ENCODE assay signal across 15 cellular contexts in the genomic region with DNA sequence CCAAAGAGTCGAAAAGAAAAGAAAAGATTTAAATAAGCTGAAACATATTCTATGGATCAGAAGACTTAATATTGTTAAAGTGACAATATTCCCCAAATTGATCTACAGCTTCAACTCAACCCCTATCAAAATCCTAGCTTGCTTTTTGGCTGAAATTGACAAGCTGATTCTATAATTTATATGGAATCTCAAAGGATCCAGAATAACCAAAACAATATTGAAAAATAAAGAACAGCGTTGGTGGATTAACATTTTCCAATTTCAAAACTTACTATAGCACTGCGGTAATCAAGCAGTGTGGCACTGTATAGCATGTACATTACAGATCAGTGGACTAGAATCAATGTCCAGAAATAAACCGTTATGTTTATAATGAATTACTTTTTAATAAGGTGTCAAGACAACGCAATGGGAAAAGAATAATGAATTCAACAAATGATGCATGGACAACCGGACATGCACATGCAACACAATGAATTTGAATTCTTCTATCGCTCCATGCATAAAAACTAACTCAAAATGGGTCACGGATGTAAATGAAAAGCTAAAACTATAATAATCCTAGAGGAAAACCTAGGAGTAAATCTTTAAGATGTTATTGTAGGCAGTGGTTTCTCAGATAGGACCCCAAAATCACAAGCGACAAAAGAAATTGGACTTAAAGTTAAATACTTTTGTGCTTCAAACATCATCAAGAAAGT. TPM values are rescaled to one million over a fixed set of nuclear protein-coding genes. Genes with fewer than 3 reads are reported as not detected.
DNase-seq lines count a peak whose midpoint lies in the region; ATAC-seq, FAIRE-seq and TF ChIP-seq lines count a peak whose summit lies in the region.
"Had no signal": no experiment of that assay in that cellular context is flagged by ENCODE, and none has a peak within 500 bp of the region (broad histone marks: within the 10 kb centered on the region; RNA-seq: fewer than 3 reads in every experiment).

No MANE protein-coding gene starts in this region.

- CTCF ChIA-PET in activated CD4-positive, alpha-beta T cell treated with anti-CD3 and anti-CD28 coated beads, Interleukin-2, amount 10 ng/mL, durations not matched to agents 7 days and 5 days (lab: Charles Lee), result no interaction called here

- no peak for DNase-seq in activated CD4-positive, alpha-beta T cell treated with anti-CD3 and anti-CD28 coated beads, Interleukin-2, amount 10 ng/mL, durations not matched to agents 7 days and 5 days
- DNase-seq in activated CD4-positive, alpha-beta T cell treated with anti-CD3 and anti-CD28 coated beads, Interleukin-2, amount 50 U/mL, for 48 hours, result no peak
- DNase-seq in MM.1S (no peak), C1 segment of cervical spinal cord (lab: John Stamatoyannopoulos, UW) (no peak), RCC 7860 (ENCODE audit: low spot score) (no peak), H4 (ENCODE audit: low spot score) (no peak)
- no peak for DNase-seq in central memory CD8-positive, alpha-beta T cell (ENCODE audit: low spot score in 2 of 2)
- no peak for DNase-seq in stimulated activated effector memory CD8-positive, alpha-beta T cell treated with anti-CD3 and anti-CD28 coated beads, Interleukin-12 subunit alpha, Interleukin-12 subunit beta, amount 100 ng/mL, for 72 hours (ENCODE audit: low spot score in 2 of 2)
- DNase-seq: dermis blood vessel endothelial cell, hippocampal formation had no signal

- H3K9me3 Mint-ChIP-seq in activated CD4-positive, alpha-beta T cell treated with anti-CD3 and anti-CD28 coated beads, Interleukin-2, amount 10 ng/mL, durations not matched to agents 7 days and 5 days, result peaks cover 3% of the 10 kb centered on the region
- H3K9me3 Mint-ChIP-seq in central memory CD8-positive, alpha-beta T cell, result no peaks in the 10 kb centered on the region
- no peaks in the 10 kb centered on the region for H3K9me3 Mint-ChIP-seq in stimulated activated effector memory CD8-positive, alpha-beta T cell treated with anti-CD3 and anti-CD28 coated beads, Interleukin-12 subunit alpha, Interleukin-12 subunit beta, amount 100 ng/mL, for 72 hours

- H3K9me2 ChIP-seq in MM.1S (replicated peaks; ENCODE audit: insufficient read depth, low read length), result no peaks in the 10 kb centered on the region

- H3K4me3 ChIP-seq in MM.1S (ENCODE audit: low read length), result no peak overlapping the region
- H3K4me3 ChIP-seq: body of pancreas had no signal

- no peak overlapping the region for H3K9ac ChIP-seq in MM.1S (ENCODE audit: low read length)

- POLR2A ChIA-PET in activated CD4-positive, alpha-beta T cell treated with anti-CD3 and anti-CD28 coated beads, Interleukin-2, amount 10 ng/mL, durations not matched to agents 7 days and 5 days (lab: Charles Lee), result no interaction called here

- H3K36me3 Mint-ChIP-seq in activated CD4-positive, alpha-beta T cell treated with anti-CD3 and anti-CD28 coated beads, Interleukin-2, amount 10 ng/mL, durations not matched to agents 7 days and 5 days (ENCODE audit: low read depth), result peaks cover 2% of the 10 kb centered on the region
- no peaks in the 10 kb centered on the region for H3K36me3 Mint-ChIP-seq in central memory CD8-positive, alpha-beta T cell (ENCODE audit: insufficient read depth)
- no peaks in the 10 kb centered on the region for H3K36me3 Mint-ChIP-seq in stimulated activated effector memory CD8-positive, alpha-beta T cell treated with anti-CD3 and anti-CD28 coated beads, Interleukin-12 subunit alpha, Interleukin-12 subunit beta, amount 100 ng/mL, for 72 hours

- H3F3A ChIP-seq in MM.1S (ENCODE audit: insufficient read depth, low read length), result 0 out of 2 replicates have a peak, but pooled peaks cover 2% of the 10 kb centered on the region

- no peak overlapping the region for H2AFZ ChIP-seq in MM.1S (ENCODE audit: low read length)

- H3K27ac Mint-ChIP-seq in activated CD4-positive, alpha-beta T cell treated with anti-CD3 and anti-CD28 coated beads, Interleukin-2, amount 10 ng/mL, durations not matched to agents 7 days and 5 days, result no peak overlapping the region
- no peak overlapping the region for H3K27ac Mint-ChIP-seq in central memory CD8-positive, alpha-beta T cell (ENCODE audit: low read depth)
- no peak overlapping the region for H3K27ac Mint-ChIP-seq in stimulated activated effector memory CD8-positive, alpha-beta T cell treated with anti-CD3 and anti-CD28 coated beads, Interleukin-12 subunit alpha, Interleukin-12 subunit beta, amount 100 ng/mL, for 72 hours

- peaks cover 29% of the 10 kb centered on the region for H3K4me1 Mint-ChIP-seq in activated CD4-positive, alpha-beta T cell treated with anti-CD3 and anti-CD28 coated beads, Interleukin-2, amount 10 ng/mL, durations not matched to agents 7 days and 5 days
- peaks cover 17% of the 10 kb centered on the region for H3K4me1 Mint-ChIP-seq in central memory CD8-positive, alpha-beta T cell
- H3K4me1 Mint-ChIP-seq in stimulated activated effector memory CD8-positive, alpha-beta T cell treated with anti-CD3 and anti-CD28 coated beads, Interleukin-12 subunit alpha, Interleukin-12 subunit beta, amount 100 ng/mL, for 72 hours, result peaks cover 20% of the 10 kb centered on the region

- no peaks in the 10 kb centered on the region for H3K79me2 ChIP-seq in MM.1S (ENCODE audit: low read length)

- peaks cover 8% of the 10 kb centered on the region; the same call in 1 of the 2 replicates for H3K27me3 ChIP-seq in MM.1S (replicated peaks; ENCODE audit: insufficient read depth, low read length)
- H3K27me3 ChIP-seq: body of pancreas had no signal

- H3K27me3 Mint-ChIP-seq in activated CD4-positive, alpha-beta T cell treated with anti-CD3 and anti-CD28 coated beads, Interleukin-2, amount 10 ng/mL, durations not matched to agents 7 days and 5 days, result peaks cover 79% of the 10 kb centered on the region
- peaks cover 82% of the 10 kb centered on the region for H3K27me3 Mint-ChIP-seq in central memory CD8-positive, alpha-beta T cell

- peaks cover 9% of the 10 kb centered on the region for H3K4me1 ChIP-seq in MM.1S (ENCODE audit: low read length)

- no peak for FAIRE-seq in RCC 7860 (lab: Jason Lieb, UNC)
- FAIRE-seq: A204.1 had no signal

- ATAC-seq in central memory CD8-positive, alpha-beta T cell (replicated peaks; ENCODE audit: extremely low read depth, poor library complexity, severe bottlenecking), result no peak
- ATAC-seq in stimulated activated effector memory CD8-positive, alpha-beta T cell treated with anti-CD3 and anti-CD28 coated beads, Interleukin-12 subunit alpha, Interleukin-12 subunit beta, amount 100 ng/mL, for 72 hours, result no peak

- peak overlapping the region; percentile 97; the same call in 1 of the 2 replicates for H3K4me2 ChIP-seq in MM.1S (ENCODE audit: low read depth, low read length)

- no peaks in the 10 kb centered on the region for H4K20me1 ChIP-seq in MM.1S (ENCODE audit: insufficient read depth, low read length)

- TF ChIP-seq CTCF in MM.1S (IDR thresholded peaks at IDR 0.05; ENCODE audit: low read length), result no peak

- H3K9me3 ChIP-seq in MM.1S (replicated peaks; ENCODE audit: insufficient read depth, low read length), result no peaks in the 10 kb centered on the region
- H3K9me3 ChIP-seq: body of pancreas had no signal

- no peaks in the 10 kb centered on the region for H3K36me3 ChIP-seq in MM.1S (replicated peaks; ENCODE audit: insufficient read depth, low read length)

- H3K27ac ChIP-seq in MM.1S (ENCODE audit: low read length), result no peak overlapping the region

- peak overlapping the region; percentile 72 for H3K4me3 Mint-ChIP-seq in activated CD4-positive, alpha-beta T cell treated with anti-CD3 and anti-CD28 coated beads, Interleukin-2, amount 10 ng/mL, durations not matched to agents 7 days and 5 days
- H3K4me3 Mint-ChIP-seq in central memory CD8-positive, alpha-beta T cell, result peak overlapping the region; percentile 79
- H3K4me3 Mint-ChIP-seq in stimulated activated effector memory CD8-positive, alpha-beta T cell treated with anti-CD3 and anti-CD28 coated beads, Interleukin-12 subunit alpha, Interleukin-12 subunit beta, amount 100 ng/mL, for 72 hours, result peak overlapping the region; percentile 81

RNA-seq across cellular contexts. Expression of a gene that starts 1.6 kb away (rescaled TPM):
- total RNA-seq in activated CD4-positive, alpha-beta T cell treated with anti-CD3 and anti-CD28 coated beads, Interleukin-2, amount 10 ng/mL, durations not matched to agents 7 days and 5 days, result 1 to 10 TPM; 6.7 to 9.0 TPM
- total RNA-seq in H4 (2014; rRNA removed; shearing (Covaris generic)), result 0.60 TPM in 1 of 2 replicates, not detected in the other

RNA-seq across cellular contexts. Expression of a gene that starts 57.0 kb away (rescaled TPM):
- under 1 TPM; 0.10 to 0.15 TPM for total RNA-seq in activated CD4-positive, alpha-beta T cell treated with anti-CD3 and anti-CD28 coated beads, Interleukin-2, amount 10 ng/mL, durations not matched to agents 7 days and 5 days
- total RNA-seq in H4 (2014; rRNA removed; shearing (Covaris generic)), result not detected in 2 replicates
- total RNA-seq: body of pancreas; dermis blood vessel endothelial cell; left colon; T-helper 2 cell treated with Interferon-gamma antibody and Interleukin-4, amounts not matched to agents 100 ng/mL and 5 ng/mL, for 36 hours; temporal lobe had no signal
